In the genomic region with DNA sequence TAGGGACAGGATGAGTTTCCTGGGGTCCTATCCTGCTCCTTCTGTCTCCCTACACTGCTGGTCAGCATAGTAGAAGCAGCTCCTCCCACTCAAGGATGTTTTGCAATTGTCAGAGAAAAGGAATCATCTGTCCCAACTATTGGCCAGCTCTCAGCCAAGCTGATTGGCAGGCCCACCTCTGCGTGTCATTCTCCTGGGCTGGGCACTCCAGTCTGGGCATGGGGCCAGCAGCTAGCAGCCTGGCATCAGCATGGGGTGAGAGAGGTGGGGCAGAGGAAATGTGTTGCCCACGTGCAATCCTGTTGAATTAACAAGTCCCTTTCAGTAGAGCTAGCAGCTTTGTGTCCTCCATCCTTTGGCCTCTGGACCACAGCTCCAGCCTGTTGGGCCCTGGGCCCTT, we compare ENCODE assay signal across 9 cellular contexts. TPM values are rescaled to one million over a fixed set of nuclear protein-coding genes. Genes with fewer than 3 reads are reported as not detected.
A peak's percentile ranks its signal among the peaks of the same experiment; 100 is the strongest.
DNase-seq lines count a peak whose midpoint lies in the region; ATAC-seq lines count a peak whose summit lies in the region.
"Had no signal": no experiment of that assay in that cellular context is flagged by ENCODE, and none has a peak within 500 bp of the region (broad histone marks: within the 10 kb centered on the region; RNA-seq: fewer than 3 reads in every experiment).

No MANE protein-coding gene starts in this region.

- H3K27me3 Mint-ChIP-seq in activated naive CD4-positive, alpha-beta T cell treated with anti-CD3 and anti-CD28 coated beads for 36 hours (ENCODE audit: low read depth), result no peaks in the 10 kb centered on the region

- intact Hi-C loops in activated naive CD4-positive, alpha-beta T cell treated with anti-CD3 and anti-CD28 coated beads for 36 hours (cut with micrococcal nuclease), result no loop called here

- peak; percentile 90 for DNase-seq in DMS153 treated with DMSO at 0.1 percent for 48 hours (lab: John Stamatoyannopoulos, UW; ENCODE audit: unreplicated experiment)
- DNase-seq in NCI-H2107 (lab: John Stamatoyannopoulos, UW), result peak; percentile 81
- DNase-seq in cerebellar cortex (ENCODE audit: low spot score), result peak; percentile 91
- peak; percentile 40 for DNase-seq in midbrain (lab: John Stamatoyannopoulos, UW)
- DNase-seq in NK-92 treated with Interleukin-12 subunit alpha and Interleukin-12 subunit beta, amount 100 ng/mL, for 24 hours (lab: John Stamatoyannopoulos, UW), result no peak
- no peak for DNase-seq in activated naive CD4-positive, alpha-beta T cell treated with anti-CD3 and anti-CD28 coated beads for 36 hours
- DNase-seq: activated CD4-positive, alpha-beta T cell treated with anti-CD3 and anti-CD28 coated beads, Interleukin-2, amount 50 U/mL, for 48 hours had no signal

- no peak overlapping the region for H3K4me3 Mint-ChIP-seq in activated naive CD4-positive, alpha-beta T cell treated with anti-CD3 and anti-CD28 coated beads for 36 hours

- H3K4me1 Mint-ChIP-seq in activated naive CD4-positive, alpha-beta T cell treated with anti-CD3 and anti-CD28 coated beads for 36 hours (ENCODE audit: low read depth), result no peaks in the 10 kb centered on the region

- ATAC-seq in HG03280 (IDR thresholded peaks at IDR 0.05; ENCODE audit: unreplicated experiment), result no peak
- no peak for ATAC-seq in GM21825 (IDR thresholded peaks at IDR 0.05; ENCODE audit: unreplicated experiment)

- no peak overlapping the region for H3K27ac Mint-ChIP-seq in activated naive CD4-positive, alpha-beta T cell treated with anti-CD3 and anti-CD28 coated beads for 36 hours

- CTCF ChIA-PET in activated naive CD4-positive, alpha-beta T cell treated with anti-CD3 and anti-CD28 coated beads for 36 hours (lab: Charles Lee), result no interaction called here

- no peaks in the 10 kb centered on the region for H3K9me3 Mint-ChIP-seq in activated naive CD4-positive, alpha-beta T cell treated with anti-CD3 and anti-CD28 coated beads for 36 hours

- H3K36me3 Mint-ChIP-seq in activated naive CD4-positive, alpha-beta T cell treated with anti-CD3 and anti-CD28 coated beads for 36 hours (ENCODE audit: low read depth), result no peaks in the 10 kb centered on the region

RNA-seq across cellular contexts. Expression of gene ANKK1, which starts 14.1 kb away (rescaled TPM):
- total RNA-seq in activated naive CD4-positive, alpha-beta T cell treated with anti-CD3 and anti-CD28 coated beads for 36 hours, result under 1 TPM in 1 of 2 experiments, not detected in 1; 0.07 TPM

Comparison
In these comparisons a context has a peak if more than half of its experiments do, and no peak if none do; other contexts are left out.
1. DNase-seq: peak in DMS153 treated with DMSO at 0.1 percent for 48 hours (single experiment), NCI-H2107 (single experiment), cerebellar cortex (single experiment) and midbrain (single experiment); none in NK-92 treated with Interleukin-12 subunit alpha and Interleukin-12 subunit beta, amount 100 ng/mL, for 24 hours (single experiment) and activated naive CD4-positive, alpha-beta T cell treated with anti-CD3 and anti-CD28 coated beads for 36 hours (single experiment).